22 cellular contexts compared by ENCODE assay signal in the genomic region with DNA sequence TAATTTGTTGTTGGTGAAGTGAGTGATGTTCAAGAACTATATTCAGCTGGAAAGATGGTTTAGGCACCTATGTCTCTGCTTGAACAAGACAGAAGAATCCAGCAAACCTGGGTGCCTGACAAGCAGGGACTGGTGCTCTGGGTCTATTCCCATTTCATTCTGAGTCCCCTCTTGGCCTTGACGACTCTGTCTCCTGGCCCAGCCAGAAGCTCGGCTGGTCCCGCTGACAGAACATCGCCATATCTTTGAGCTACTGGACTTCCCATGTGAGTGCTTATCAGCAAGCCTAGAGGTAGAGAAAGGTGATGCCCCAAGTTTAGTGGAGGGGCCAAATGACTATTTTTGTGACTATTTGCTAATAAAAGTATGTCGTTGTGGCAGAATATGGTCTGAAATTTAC. TPM values are rescaled to one million over a fixed set of nuclear protein-coding genes. Genes with fewer than 3 reads are reported as not detected.
DNase-seq lines count a peak whose midpoint lies in the region; ATAC-seq, FAIRE-seq and TF ChIP-seq lines count a peak whose summit lies in the region.
"Had no signal": no experiment of that assay in that cellular context is flagged by ENCODE, and none has a peak within 500 bp of the region (broad histone marks: within the 10 kb centered on the region; RNA-seq: fewer than 3 reads in every experiment).

No MANE protein-coding gene starts in this region.

- H3K27ac ChIP-seq in esophagus squamous epithelium: peak overlapping the region in 3 of 4 donors; percentile 2 to 93 (median 91)
- H3K27ac ChIP-seq in spleen: no peak overlapping the region
- H3K27ac ChIP-seq: BLaER1 treated with 17β-estradiol and CSF1 and Interleukin-3, amounts not matched to agents 10 nM and 100 nM had no signal

- intact Hi-C loops in esophagus squamous epithelium (cut with DNase I): no loop called here
- intact Hi-C loops in spleen (cut with DNase I; ENCODE audit: low total_unique reads): no loop called here

- peak; percentile 50 for FAIRE-seq in bronchial epithelial cell (lab: Jason Lieb, UNC)
- FAIRE-seq: GM12891, GM19239 had no signal

- H3K4me1 ChIP-seq in esophagus squamous epithelium (peaks cover 29 to 83% (median 31%) of the 10 kb centered on the region in 3 donors), spleen (no peaks in the 10 kb centered on the region)

- H3K9me3 ChIP-seq in esophagus squamous epithelium (no peaks in the 10 kb centered on the region), spleen (no peaks in the 10 kb centered on the region)
- H3K9me3 ChIP-seq: BLaER1 treated with 17β-estradiol and CSF1 and Interleukin-3, amounts not matched to agents 10 nM and 100 nM had no signal

- no peak for DNase-seq in bronchial epithelial cell (ENCODE audit: low read depth)
- no peak for DNase-seq in esophagus squamous epithelium (lab: John Stamatoyannopoulos, UW)
- peak; percentile 68 for DNase-seq in mesenteric fat pad (ENCODE audit: low spot score)
- DNase-seq in spleen: peak; percentile 27
- DNase-seq in GM10266 (ENCODE audit: extremely low spot score): no peak
- DNase-seq in NK-92 treated with Interleukin-12 subunit alpha and Interleukin-12 subunit beta, amount 100 ng/mL, for 24 hours (lab: John Stamatoyannopoulos, UW): no peak
- DNase-seq: Calu3; CD8-positive, alpha-beta T cell; DMS 273 treated with DMSO at 0.1 percent for 48 hours; DMS53; DND-41; EL; GOT3; H7; HFFc6; IMR-90 had no signal

- TF ChIP-seq CTCF in bronchial epithelial cell (IDR thresholded peaks at IDR 0.05; ENCODE audit: insufficient read depth, low read length, severe bottlenecking) (no peak), esophagus squamous epithelium (IDR thresholded peaks at IDR 0.05) (no peak), spleen (IDR thresholded peaks at IDR 0.05 in 8 of 11, conservative IDR thresholded peaks at IDR 0.05 in 3 of 11) (no peak), GM10266 (IDR thresholded peaks at IDR 0.05; ENCODE audit: control insufficient read depth, insufficient read depth, low read depth, missing control alignments) (no peak)

- no peaks in the 10 kb centered on the region for H3K27me3 ChIP-seq in bronchial epithelial cell (ENCODE audit: control insufficient read depth, insufficient read depth, low read length)
- H3K27me3 ChIP-seq in esophagus squamous epithelium: no peaks in the 10 kb centered on the region
- H3K27me3 ChIP-seq in spleen (replicated peaks in 1 of 7): no peaks in the 10 kb centered on the region
- H3K27me3 ChIP-seq: BLaER1 treated with 17β-estradiol and CSF1 and Interleukin-3, amounts not matched to agents 10 nM and 100 nM had no signal

- H3K36me3 ChIP-seq in bronchial epithelial cell (ENCODE audit: control insufficient read depth, insufficient read depth, low read length): no peaks in the 10 kb centered on the region
- no peaks in the 10 kb centered on the region for H3K36me3 ChIP-seq in esophagus squamous epithelium
- H3K36me3 ChIP-seq in spleen: no peaks in the 10 kb centered on the region
- H3K36me3 ChIP-seq: BLaER1 treated with 17β-estradiol and CSF1 and Interleukin-3, amounts not matched to agents 10 nM and 100 nM had no signal

- WGBS in esophagus squamous epithelium, 2 donors: 67 to 89% methylated on average over 1 to 5 of the region's 5 CpGs
- WGBS in spleen, 5 donors: 88 to 97% (median 91%) methylated on average over 5 of the region's 5 CpGs

- no peak for ATAC-seq in GM21717 (IDR thresholded peaks at IDR 0.05; ENCODE audit: unreplicated experiment)
- ATAC-seq: CD8-positive, alpha-beta T cell; HCT116 had no signal

- no peak overlapping the region for H3K4me3 ChIP-seq in bronchial epithelial cell (ENCODE audit: low read depth, low read length)
- H3K4me3 ChIP-seq in esophagus squamous epithelium: no peak overlapping the region
- H3K4me3 ChIP-seq in spleen: no peak overlapping the region
- H3K4me3 ChIP-seq: BLaER1 treated with 17β-estradiol and CSF1 and Interleukin-3, amounts not matched to agents 10 nM and 100 nM had no signal

- TF ChIP-seq POLR2A in esophagus squamous epithelium (IDR thresholded peaks at IDR 0.05) (no peak), spleen (IDR thresholded peaks at IDR 0.05) (no peak)

RNA-seq across cellular contexts. Expression of a gene that starts 48.2 kb away (rescaled TPM):
- total RNA-seq in bronchial epithelial cell (1,084 and 1,308 TPM in 2 replicates), esophagus squamous epithelium (100 to 1,000 TPM; 355 to 757 (median 496) TPM), mesenteric fat pad (2.3 TPM), spleen (10 to 100 TPM in 6 of 7 donors, 1 to 10 TPM in 1; 6.0 to 43.8 (median 21.7) TPM)
- 1 to 10 TPM in 1 of 3 donors, under 1 TPM in 2; 0.54 to 3.5 (median 0.85) TPM for polyA plus RNA-seq in spleen
- total RNA-seq: B cell; CD8-positive, alpha-beta T cell had no signal

Comparison
In these comparisons a context has a peak if more than half of its experiments do, and no peak if none do; other contexts are left out.
1. DNase-seq: peak in mesenteric fat pad (single experiment) and spleen (single experiment); none in bronchial epithelial cell (single experiment), esophagus squamous epithelium (single experiment), GM10266 (single experiment) and NK-92 treated with Interleukin-12 subunit alpha and Interleukin-12 subunit beta, amount 100 ng/mL, for 24 hours (single experiment).
2. H3K27ac ChIP-seq: peak in esophagus squamous epithelium (3 of 4); none in spleen (0 of 8).
3. RNA of a gene that starts 48.2 kb away (total RNA-seq): 1,084 to 1,308 TPM in bronchial epithelial cell and 355 to 757 TPM in esophagus squamous epithelium; 6.0 to 43.8 TPM in spleen and 2.3 TPM in mesenteric fat pad (single experiment); every median in the first group is over 4 times any median in the second.